In the genomic region with DNA sequence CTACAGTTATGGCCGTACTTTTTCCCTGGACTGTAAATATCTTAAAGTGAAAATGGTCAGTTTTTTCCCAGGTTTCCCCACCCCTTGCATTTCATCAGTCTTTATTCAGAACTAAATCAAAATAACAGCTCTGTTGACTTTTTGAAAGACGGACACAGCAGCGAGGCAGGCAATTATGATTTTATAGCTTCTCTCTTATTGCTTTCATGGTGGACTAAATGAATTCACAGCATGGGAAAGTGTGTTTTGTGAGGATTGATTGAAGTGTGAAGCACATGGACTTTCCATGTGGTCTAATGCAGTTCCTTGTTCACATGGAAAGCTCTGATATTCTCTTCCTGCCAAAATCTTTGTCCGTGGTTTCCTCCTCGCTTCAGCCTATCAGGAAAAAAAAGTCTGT, we compare ENCODE assay signal across 24 cellular contexts.
DNase-seq lines count a peak whose midpoint lies in the region; ATAC-seq and TF ChIP-seq lines count a peak whose summit lies in the region.
"Had no signal": no experiment of that assay in that cellular context is flagged by ENCODE, and none has a peak within 500 bp of the region (broad histone marks: within the 10 kb centered on the region; RNA-seq: fewer than 3 reads in every experiment).

No MANE protein-coding gene starts in this region.

- H3K36me3 ChIP-seq in mucosa of descending colon (ENCODE audit: low read depth) (no peaks in the 10 kb centered on the region), esophagus muscularis mucosa (no peaks in the 10 kb centered on the region), colonic mucosa (no peaks in the 10 kb centered on the region)
- H3K36me3 ChIP-seq: BE2C, BLaER1 had no signal

- no peak for TF ChIP-seq CTCF in glutamatergic neuron (IDR thresholded peaks at IDR 0.05; ENCODE audit: partially characterized antibody, unreplicated experiment)
- TF ChIP-seq CTCF in mucosa of descending colon (IDR thresholded peaks at IDR 0.05): no peak
- no peak for TF ChIP-seq CTCF in esophagus muscularis mucosa (IDR thresholded peaks at IDR 0.05)
- TF ChIP-seq CTCF in colonic mucosa (IDR thresholded peaks at IDR 0.05): no peak

- no peaks in the 10 kb centered on the region for H3K36me3 Mint-ChIP-seq in glutamatergic neuron (ENCODE audit: unreplicated experiment)
- H3K36me3 Mint-ChIP-seq: CD14-positive monocyte; CD4-positive, alpha-beta memory T cell; CD4-positive, CD25-positive, alpha-beta regulatory T cell; CD8-positive, alpha-beta memory T cell had no signal

- DNase-seq in HEK293T (ENCODE audit: extremely low spot score) (no peak), NCI-H69 (lab: John Stamatoyannopoulos, UW) (peak; percentile 74), glutamatergic neuron (no peak), mucosa of descending colon (peak in 1 of 3 donors; percentile 5), esophagus muscularis mucosa (ENCODE audit: extremely low spot score) (no peak), colonic mucosa (no peak)
- DNase-seq in stimulated activated CD4-positive, alpha-beta T cell treated with anti-CD3 and anti-CD28 coated beads, Interleukin-4, amount 100 ng/mL, for 4 hours: no peak
- DNase-seq: 8988T; ACHN; BE2C; C1 segment of cervical spinal cord; CD4-positive, alpha-beta memory T cell; CD4-positive, CD25-positive, alpha-beta regulatory T cell; CD8-positive, alpha-beta memory T cell; COR-L47; DMS 273 treated with DMSO at 0.1 percent for 48 hours; DMS153; DMS53; DMS79; DND-41; EL; GDM1 had no signal

- H3K27me3 Mint-ChIP-seq in glutamatergic neuron (ENCODE audit: unreplicated experiment): no peaks in the 10 kb centered on the region
- H3K27me3 Mint-ChIP-seq: CD4-positive, alpha-beta memory T cell; CD4-positive, CD25-positive, alpha-beta regulatory T cell had no signal

- no peak overlapping the region for H3K27ac ChIP-seq in esophagus muscularis mucosa (replicated peaks in 1 of 4)
- no peak overlapping the region for H3K27ac ChIP-seq in colonic mucosa
- H3K27ac ChIP-seq: BLaER1 had no signal

- CTCF ChIA-PET in HEK293T (lab: Yijun Ruan, JAX): no interaction called here

- peaks cover 8% of the 10 kb centered on the region for H3K4me1 Mint-ChIP-seq in glutamatergic neuron (ENCODE audit: low read depth, unreplicated experiment)
- H3K4me1 Mint-ChIP-seq: CD14-positive monocyte; CD4-positive, alpha-beta memory T cell; CD4-positive, CD25-positive, alpha-beta regulatory T cell; CD8-positive, alpha-beta memory T cell had no signal

- H3K9me3 Mint-ChIP-seq in glutamatergic neuron (ENCODE audit: unreplicated experiment): peaks cover 1% of the 10 kb centered on the region

- peak; percentile 49 for ATAC-seq in mucosa of descending colon

- H3K9ac ChIP-seq in colonic mucosa (ENCODE audit: low read depth in 2 of 2, low read length in 2 of 2): no peak overlapping the region
- H3K9ac ChIP-seq: BLaER1 had no signal

- H3K4me3 ChIP-seq in mucosa of descending colon (no peak overlapping the region), esophagus muscularis mucosa (no peak overlapping the region), colonic mucosa (no peak overlapping the region)
- H3K4me3 ChIP-seq: BLaER1 had no signal

- no peak overlapping the region for H3K4me3 Mint-ChIP-seq in glutamatergic neuron (ENCODE audit: unreplicated experiment)
- H3K4me3 Mint-ChIP-seq: CD14-positive monocyte; CD4-positive, alpha-beta memory T cell; CD4-positive, CD25-positive, alpha-beta regulatory T cell; CD8-positive, alpha-beta memory T cell had no signal

- H3K27me3 ChIP-seq in esophagus muscularis mucosa (no peaks in the 10 kb centered on the region), colonic mucosa (no peaks in the 10 kb centered on the region)
- H3K27me3 ChIP-seq: BE2C had no signal

- intact Hi-C loops in mucosa of descending colon (cut with DNase I, micrococcal nuclease): no loop called here
- intact Hi-C loops in esophagus muscularis mucosa (cut with DNase I): no loop called here
- intact Hi-C loops in colonic mucosa (cut with DNase I): no loop called here

- POLR2A ChIA-PET in HEK293T (lab: Yijun Ruan, JAX): no interaction called here

- H3K4me1 ChIP-seq in mucosa of descending colon (ENCODE audit: low read depth) (peaks cover 3% of the 10 kb centered on the region), esophagus muscularis mucosa (no peaks in the 10 kb centered on the region), colonic mucosa (no peaks in the 10 kb centered on the region)
- H3K4me1 ChIP-seq: BE2C, BLaER1 had no signal

- H3K27ac Mint-ChIP-seq in glutamatergic neuron (ENCODE audit: unreplicated experiment): peak overlapping the region; percentile 16
- H3K27ac Mint-ChIP-seq: CD14-positive monocyte; CD4-positive, alpha-beta memory T cell; CD4-positive, CD25-positive, alpha-beta regulatory T cell; CD8-positive, alpha-beta memory T cell had no signal

- H3K9me3 ChIP-seq in mucosa of descending colon (no peaks in the 10 kb centered on the region), esophagus muscularis mucosa (no peaks in the 10 kb centered on the region), colonic mucosa (no peaks in the 10 kb centered on the region)
- H3K9me3 ChIP-seq: BE2C, BLaER1 had no signal

- TF ChIP-seq EP300 in esophagus muscularis mucosa (IDR thresholded peaks at IDR 0.05): no peak

- WGBS in esophagus muscularis mucosa: 94% methylated on average over 5 of the region's 5 CpGs

- TF ChIP-seq POLR2A in esophagus muscularis mucosa (IDR thresholded peaks at IDR 0.05; ENCODE audit: low read depth): no peak

TF ChIP-seq in HEK293T, 16 proteins besides CTCF, POLR2A, EP300 and RAD21:
- TF ChIP-seq, protein P1, sequence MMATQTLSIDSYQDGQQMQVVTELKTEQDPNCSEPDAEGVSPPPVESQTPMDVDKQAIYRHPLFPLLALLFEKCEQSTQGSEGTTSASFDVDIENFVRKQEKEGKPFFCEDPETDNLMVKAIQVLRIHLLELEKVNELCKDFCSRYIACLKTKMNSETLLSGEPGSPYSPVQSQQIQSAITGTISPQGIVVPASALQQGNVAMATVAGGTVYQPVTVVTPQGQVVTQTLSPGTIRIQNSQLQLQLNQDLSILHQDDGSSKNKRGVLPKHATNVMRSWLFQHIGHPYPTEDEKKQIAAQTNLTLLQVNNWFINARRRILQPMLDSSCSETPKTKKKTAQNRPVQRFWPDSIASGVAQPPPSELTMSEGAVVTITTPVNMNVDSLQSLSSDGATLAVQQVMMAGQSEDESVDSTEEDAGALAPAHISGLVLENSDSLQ (IDR thresholded peaks at IDR 0.05): peak; percentile 72
- TF ChIP-seq L3MBTL2 (conservative IDR thresholded peaks at IDR 0.05): peak; percentile 24; the same call in 1 of the 2 replicates
- TF ChIP-seq HDGF (IDR thresholded peaks at IDR 0.05; ENCODE audit: borderline replicate concordance): no peak
